Comparison of ENCODE assay signal across 8 cellular contexts in the genomic region with DNA sequence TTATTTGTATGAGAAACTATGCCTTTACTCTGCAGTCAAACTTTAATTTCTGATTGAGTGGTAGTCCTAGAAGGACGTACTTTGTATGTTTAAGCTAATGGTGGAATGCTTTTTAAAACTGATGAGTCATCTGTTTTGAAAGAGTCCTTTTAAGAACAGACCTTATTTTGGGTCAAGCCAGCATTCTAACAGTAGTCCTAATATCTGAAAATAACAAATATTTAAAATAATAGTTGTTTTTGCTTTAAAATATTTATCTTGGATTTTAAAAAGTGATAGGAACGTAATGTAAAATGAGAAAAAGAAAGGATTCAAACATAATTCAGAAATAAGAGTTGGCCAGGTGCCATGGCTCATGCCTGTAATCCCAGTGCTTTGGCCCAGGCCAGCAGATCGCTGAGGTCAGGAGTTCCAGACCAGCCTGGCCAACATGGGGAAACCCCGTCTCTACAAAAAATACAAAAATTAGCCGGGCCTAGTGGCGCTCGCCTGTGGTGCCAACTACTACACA. TPM values are rescaled to one million over a fixed set of nuclear protein-coding genes. Genes with fewer than 3 reads are reported as not detected.
DNase-seq lines count a peak whose midpoint lies in the region; ATAC-seq and TF ChIP-seq lines count a peak whose summit lies in the region.

No MANE protein-coding gene starts in this region.

- H3K4me1 Mint-ChIP-seq in endodermal cell (peaks cover 10% of the 10 kb centered on the region), nephron (peaks cover 26% of the 10 kb centered on the region)

- H3K36me3 Mint-ChIP-seq in endodermal cell (ENCODE audit: low read depth) (peaks cover 4% of the 10 kb centered on the region), nephron (ENCODE audit: low read depth) (peaks cover 10% of the 10 kb centered on the region)

- DNase-seq in NCI-H82 (lab: John Stamatoyannopoulos, UW) = peak; percentile 40
- no peak for DNase-seq in NCI-H82 treated with DMSO at 0.1 percent for 48 hours (lab: John Stamatoyannopoulos, UW; ENCODE audit: unreplicated experiment)
- peak; percentile 62 for DNase-seq in OCI-M1 (lab: John Stamatoyannopoulos, UW)
- no peak for DNase-seq in endodermal cell
- DNase-seq in OCI-M2 (lab: John Stamatoyannopoulos, UW; ENCODE audit: unreplicated experiment) = no peak
- DNase-seq in NCI-H1930 (lab: John Stamatoyannopoulos, UW) = no peak

- H3K4me3 Mint-ChIP-seq in endodermal cell (peak overlapping the region; percentile 77), nephron (peak overlapping the region; percentile 89 to 95 (median 92))

- no peak for ATAC-seq in HG02623 (IDR thresholded peaks at IDR 0.05; ENCODE audit: unreplicated experiment)

- 89 to 91% methylated on average over 7 of the region's 7 CpGs for WGBS in endodermal cell (ENCODE audit: insufficient coverage in 1 of 2, insufficient read length in 1 of 2), 2 experiments

- no peaks in the 10 kb centered on the region for H3K4me1 ChIP-seq in endodermal cell (ENCODE audit: control insufficient read depth, insufficient read depth, low read length)

- H3K9me3 Mint-ChIP-seq in endodermal cell = no peaks in the 10 kb centered on the region
- H3K9me3 Mint-ChIP-seq in nephron = no peaks in the 10 kb centered on the region

- no peak overlapping the region for H3K27ac ChIP-seq in endodermal cell (ENCODE audit: low read depth, low read length)

- no peak overlapping the region for H3K9ac ChIP-seq in endodermal cell (ENCODE audit: extremely low read depth, low read length, poor library complexity, severe bottlenecking)

- H3K4me3 ChIP-seq in endodermal cell (ENCODE audit: low read length) = no peak overlapping the region

- peaks cover 7% of the 10 kb centered on the region for H3K27me3 ChIP-seq in endodermal cell (ENCODE audit: control insufficient read depth, insufficient read depth, low read length, poor library complexity, severe bottlenecking)

- peaks cover 7% of the 10 kb centered on the region for H3K27me3 Mint-ChIP-seq in endodermal cell (ENCODE audit: insufficient read depth)
- no peaks in the 10 kb centered on the region for H3K27me3 Mint-ChIP-seq in nephron (ENCODE audit: low read depth)

- H3K27ac Mint-ChIP-seq in endodermal cell (no peak overlapping the region), nephron (peak overlapping the region; percentile 86 to 99 (median 98))

- H3K9me3 ChIP-seq in endodermal cell (ENCODE audit: control insufficient read depth, low read length) = no peaks in the 10 kb centered on the region

- TF ChIP-seq CTCF in endodermal cell (conservative IDR thresholded peaks at IDR 0.05) = no peak
- no peak for TF ChIP-seq CTCF in nephron (IDR thresholded peaks at IDR 0.05; ENCODE audit: unreplicated experiment in 3 of 3)

- H3K36me3 ChIP-seq in endodermal cell (ENCODE audit: control insufficient read depth, insufficient read depth, low read length) = peaks cover 3% of the 10 kb centered on the region

RNA-seq across cellular contexts. Expression of gene LRRC58, which starts 1.3 kb away (rescaled TPM):
- 10 to 100 TPM; 16.0 to 20.5 TPM for total RNA-seq in endodermal cell
- polyA plus RNA-seq in endodermal cell (2013, experiment 1 of 2) = 17.6 TPM
- 17.5 TPM for polyA plus RNA-seq in endodermal cell (2013, experiment 2 of 2)

Comparison
In these comparisons a context has a peak if more than half of its experiments do, and no peak if none do; other contexts are left out.
1. DNase-seq: peak in NCI-H82 (single experiment) and OCI-M1 (single experiment); none in NCI-H82 treated with DMSO at 0.1 percent for 48 hours (single experiment), endodermal cell (single experiment), OCI-M2 (single experiment) and NCI-H1930 (0 of 2).